Comparison of ENCODE assay signal across 8 cellular contexts in the genomic region with DNA sequence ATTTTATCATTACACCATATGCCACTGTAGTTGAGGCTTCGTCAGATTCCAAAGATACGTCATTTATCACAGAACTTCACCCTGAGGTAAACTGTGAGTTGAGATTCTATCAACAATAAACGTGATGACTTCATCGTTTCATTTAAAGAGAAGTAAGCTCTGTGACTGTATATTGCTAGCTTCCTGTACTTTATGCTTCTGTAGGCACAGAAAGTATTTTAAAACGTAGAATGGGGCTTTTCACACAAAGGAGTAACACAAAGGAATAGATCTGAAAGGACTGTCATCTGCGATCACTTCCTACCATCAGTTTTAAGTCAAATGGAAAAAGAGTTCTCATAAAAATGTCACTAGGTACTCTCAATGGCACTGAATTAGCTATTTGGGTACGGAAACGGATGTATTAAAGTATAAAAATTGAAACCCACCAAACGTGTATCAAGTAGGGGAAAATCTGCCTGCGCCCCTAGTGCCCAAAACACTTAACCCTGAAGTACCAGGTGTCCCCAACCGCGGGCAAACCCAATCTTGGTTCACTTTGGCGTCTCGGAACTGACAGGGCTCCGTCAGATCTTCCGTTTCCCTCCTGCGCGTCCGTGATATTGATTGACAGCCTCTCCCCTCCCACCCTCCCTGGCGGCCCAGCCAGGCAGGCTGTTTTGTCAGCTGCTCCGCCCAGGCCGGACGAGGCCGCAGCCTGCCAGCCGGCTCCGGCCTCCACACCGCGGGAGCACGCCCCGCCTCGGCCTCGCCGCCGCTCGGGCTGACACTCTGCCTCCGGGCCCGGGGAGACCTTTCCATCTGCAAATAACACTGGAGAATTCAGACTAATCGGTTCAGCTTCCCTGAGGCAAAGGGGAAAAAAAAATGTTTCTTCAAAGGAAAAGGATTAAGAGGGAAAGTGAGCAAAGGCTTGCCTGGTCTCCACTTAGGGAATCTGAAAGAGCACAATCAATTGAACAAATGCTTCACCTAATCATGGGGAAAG.
A peak's percentile ranks its signal among the peaks of the same experiment; 100 is the strongest.
DNase-seq lines count a peak whose midpoint lies in the region; ATAC-seq and TF ChIP-seq lines count a peak whose summit lies in the region.

No MANE protein-coding gene starts in this region.

- DNase-seq in Calu3 = peak; percentile 77
- DNase-seq in activated gamma-delta T cell treated with anti-CD3 and anti-CD28 coated beads, Interleukin-2, amount 50 U/mL, for 16 hours (ENCODE audit: low read depth) = peak; percentile 3
- DNase-seq in glomerular visceral epithelial cell (ENCODE audit: extremely low spot score) = peak; percentile 85
- no peak for DNase-seq in omental fat pad (ENCODE audit: low spot score)
- peak; percentile 73 for DNase-seq in ureter (ENCODE audit: low spot score)

- ATAC-seq in GM19467 (IDR thresholded peaks at IDR 0.05; ENCODE audit: unreplicated experiment) (peak; percentile 100), HG03575 (IDR thresholded peaks at IDR 0.05; ENCODE audit: extremely low read depth, insufficient number of reproducible peaks, low FRiP score, unreplicated experiment) (peak; percentile 93), omental fat pad (ENCODE audit: low FRiP score) (peak; percentile 80)

- no TSS peak for BruUV-seq in Calu3 (replicated peaks; lab: Mats Ljungman, UMichigan)

- intact Hi-C loops in Calu3 (cut with micrococcal nuclease; ENCODE audit: unreplicated experiment) = loop anchor here (2.0 kb wide), 1 partner anchor 52 kb away; no protein-coding TSS in a partner anchor

- H3K4me3 Mint-ChIP-seq in Calu3 (ENCODE audit: low read depth, unreplicated experiment) = peak overlapping the region; percentile 75

- peak overlapping the region; percentile 73 for H3K27ac Mint-ChIP-seq in Calu3 (ENCODE audit: unreplicated experiment)

- peaks cover 13% of the 10 kb centered on the region for H3K36me3 Mint-ChIP-seq in Calu3 (ENCODE audit: insufficient read depth, unreplicated experiment)

- CTCF ChIA-PET in Calu3 (lab: Charles Lee) = interaction anchor here (0.6 to 0.7 kb wide), 2 partner anchors 10 to 52 kb away, joined by 3 to 5 read pairs; no protein-coding TSS in a partner anchor

- TF ChIP-seq CTCF in Calu3 (IDR thresholded peaks at IDR 0.05; ENCODE audit: unreplicated experiment) = no peak
- no peak for TF ChIP-seq CTCF in omental fat pad (IDR thresholded peaks at IDR 0.05)

- H3K9me3 Mint-ChIP-seq in Calu3 (ENCODE audit: low read depth, unreplicated experiment) = no peaks in the 10 kb centered on the region

- peaks cover 38% of the 10 kb centered on the region for H3K4me1 Mint-ChIP-seq in Calu3 (ENCODE audit: low read depth, unreplicated experiment)

- no peaks in the 10 kb centered on the region for H3K27me3 Mint-ChIP-seq in Calu3 (ENCODE audit: unreplicated experiment)

TF ChIP-seq in PFSK-1, 5 proteins besides CTCF, POLR2A, EP300 and RAD21:
- peak; percentile 62 for TF ChIP-seq FOXP2 (optimal IDR thresholded peaks at IDR 0.05; ENCODE audit: borderline replicate concordance, extremely low read depth, extremely low read length, insufficient read depth)
- TF ChIP-seq SIN3A (IDR thresholded peaks at IDR 0.05; ENCODE audit: borderline replicate concordance, insufficient read depth, low read length) = peak; percentile 33; the same call in 1 of the 2 replicates
- TF ChIP-seq POLR2AphosphoS5 (IDR thresholded peaks at IDR 0.05; ENCODE audit: low read depth, low read length) = peak; percentile 57; the same call in 1 of the 2 replicates
- TF ChIP-seq TAF1 (IDR thresholded peaks at IDR 0.05; ENCODE audit: borderline replicate concordance, insufficient read depth, low read length) = peak; percentile 45; the same call in 1 of the 2 replicates
- TF ChIP-seq, protein P1, sequence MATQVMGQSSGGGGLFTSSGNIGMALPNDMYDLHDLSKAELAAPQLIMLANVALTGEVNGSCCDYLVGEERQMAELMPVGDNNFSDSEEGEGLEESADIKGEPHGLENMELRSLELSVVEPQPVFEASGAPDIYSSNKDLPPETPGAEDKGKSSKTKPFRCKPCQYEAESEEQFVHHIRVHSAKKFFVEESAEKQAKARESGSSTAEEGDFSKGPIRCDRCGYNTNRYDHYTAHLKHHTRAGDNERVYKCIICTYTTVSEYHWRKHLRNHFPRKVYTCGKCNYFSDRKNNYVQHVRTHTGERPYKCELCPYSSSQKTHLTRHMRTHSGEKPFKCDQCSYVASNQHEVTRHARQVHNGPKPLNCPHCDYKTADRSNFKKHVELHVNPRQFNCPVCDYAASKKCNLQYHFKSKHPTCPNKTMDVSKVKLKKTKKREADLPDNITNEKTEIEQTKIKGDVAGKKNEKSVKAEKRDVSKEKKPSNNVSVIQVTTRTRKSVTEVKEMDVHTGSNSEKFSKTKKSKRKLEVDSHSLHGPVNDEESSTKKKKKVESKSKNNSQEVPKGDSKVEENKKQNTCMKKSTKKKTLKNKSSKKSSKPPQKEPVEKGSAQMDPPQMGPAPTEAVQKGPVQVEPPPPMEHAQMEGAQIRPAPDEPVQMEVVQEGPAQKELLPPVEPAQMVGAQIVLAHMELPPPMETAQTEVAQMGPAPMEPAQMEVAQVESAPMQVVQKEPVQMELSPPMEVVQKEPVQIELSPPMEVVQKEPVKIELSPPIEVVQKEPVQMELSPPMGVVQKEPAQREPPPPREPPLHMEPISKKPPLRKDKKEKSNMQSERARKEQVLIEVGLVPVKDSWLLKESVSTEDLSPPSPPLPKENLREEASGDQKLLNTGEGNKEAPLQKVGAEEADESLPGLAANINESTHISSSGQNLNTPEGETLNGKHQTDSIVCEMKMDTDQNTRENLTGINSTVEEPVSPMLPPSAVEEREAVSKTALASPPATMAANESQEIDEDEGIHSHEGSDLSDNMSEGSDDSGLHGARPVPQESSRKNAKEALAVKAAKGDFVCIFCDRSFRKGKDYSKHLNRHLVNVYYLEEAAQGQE (IDR thresholded peaks at IDR 0.05; ENCODE audit: insufficient read depth in 1 of 2, low read depth in 2 of 2, low read length in 2 of 2) = no peak
